10 cellular contexts compared by ENCODE assay signal in genomic region chr6:70944321-70944720, GRCh38. TPM values are rescaled to one million over a fixed set of nuclear protein-coding genes. Genes with fewer than 3 reads are reported as not detected.
"Had no signal": no experiment of that assay in that cellular context is flagged by ENCODE, and none has a peak within 500 bp of the region (broad histone marks: within the 10 kb centered on the region; RNA-seq: fewer than 3 reads in every experiment).

No MANE protein-coding gene starts in this region.

RNA-seq across cellular contexts. Expression of gene B3GAT2, which starts 12.5 kb away (rescaled TPM):
- total RNA-seq: OCI-LY7, PC-3, PC-9, Peyer's patch, Right ventricle myocardium inferior, Right ventricle myocardium superior, RPMI7951, SJSA1, SK-MEL-5, T-cell had no signal
